ENCODE assay signal across 1 cellular context in the genomic region with DNA sequence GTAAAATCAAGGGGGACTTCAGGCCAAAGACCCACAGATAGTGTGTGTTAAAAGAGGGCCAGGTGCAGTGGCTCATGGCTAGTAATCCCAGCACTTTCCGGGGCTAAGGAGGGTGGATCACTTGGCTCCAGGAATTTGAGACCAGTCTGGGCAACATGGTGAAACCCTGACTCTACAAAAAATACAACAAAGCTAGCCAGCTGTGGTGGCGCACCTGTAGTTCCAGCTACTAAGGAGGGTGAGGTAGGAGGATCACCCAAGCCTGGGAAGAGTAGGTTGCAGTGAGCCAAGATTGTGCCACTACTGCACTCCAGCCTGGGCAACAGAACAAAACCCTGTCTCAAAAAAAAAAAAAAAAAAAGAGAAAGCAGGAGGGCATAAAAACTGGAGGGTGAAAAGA.
TF ChIP-seq lines count a peak whose summit lies in the region.

No MANE protein-coding gene starts in this region.

TF ChIP-seq in K562, 482 proteins besides CTCF, POLR2A, EP300 and RAD21:
- TF ChIP-seq ZNF785 (CRISPR knock-in tag; IDR thresholded peaks at IDR 0.05), result no peak
- TF ChIP-seq, protein P1, sequence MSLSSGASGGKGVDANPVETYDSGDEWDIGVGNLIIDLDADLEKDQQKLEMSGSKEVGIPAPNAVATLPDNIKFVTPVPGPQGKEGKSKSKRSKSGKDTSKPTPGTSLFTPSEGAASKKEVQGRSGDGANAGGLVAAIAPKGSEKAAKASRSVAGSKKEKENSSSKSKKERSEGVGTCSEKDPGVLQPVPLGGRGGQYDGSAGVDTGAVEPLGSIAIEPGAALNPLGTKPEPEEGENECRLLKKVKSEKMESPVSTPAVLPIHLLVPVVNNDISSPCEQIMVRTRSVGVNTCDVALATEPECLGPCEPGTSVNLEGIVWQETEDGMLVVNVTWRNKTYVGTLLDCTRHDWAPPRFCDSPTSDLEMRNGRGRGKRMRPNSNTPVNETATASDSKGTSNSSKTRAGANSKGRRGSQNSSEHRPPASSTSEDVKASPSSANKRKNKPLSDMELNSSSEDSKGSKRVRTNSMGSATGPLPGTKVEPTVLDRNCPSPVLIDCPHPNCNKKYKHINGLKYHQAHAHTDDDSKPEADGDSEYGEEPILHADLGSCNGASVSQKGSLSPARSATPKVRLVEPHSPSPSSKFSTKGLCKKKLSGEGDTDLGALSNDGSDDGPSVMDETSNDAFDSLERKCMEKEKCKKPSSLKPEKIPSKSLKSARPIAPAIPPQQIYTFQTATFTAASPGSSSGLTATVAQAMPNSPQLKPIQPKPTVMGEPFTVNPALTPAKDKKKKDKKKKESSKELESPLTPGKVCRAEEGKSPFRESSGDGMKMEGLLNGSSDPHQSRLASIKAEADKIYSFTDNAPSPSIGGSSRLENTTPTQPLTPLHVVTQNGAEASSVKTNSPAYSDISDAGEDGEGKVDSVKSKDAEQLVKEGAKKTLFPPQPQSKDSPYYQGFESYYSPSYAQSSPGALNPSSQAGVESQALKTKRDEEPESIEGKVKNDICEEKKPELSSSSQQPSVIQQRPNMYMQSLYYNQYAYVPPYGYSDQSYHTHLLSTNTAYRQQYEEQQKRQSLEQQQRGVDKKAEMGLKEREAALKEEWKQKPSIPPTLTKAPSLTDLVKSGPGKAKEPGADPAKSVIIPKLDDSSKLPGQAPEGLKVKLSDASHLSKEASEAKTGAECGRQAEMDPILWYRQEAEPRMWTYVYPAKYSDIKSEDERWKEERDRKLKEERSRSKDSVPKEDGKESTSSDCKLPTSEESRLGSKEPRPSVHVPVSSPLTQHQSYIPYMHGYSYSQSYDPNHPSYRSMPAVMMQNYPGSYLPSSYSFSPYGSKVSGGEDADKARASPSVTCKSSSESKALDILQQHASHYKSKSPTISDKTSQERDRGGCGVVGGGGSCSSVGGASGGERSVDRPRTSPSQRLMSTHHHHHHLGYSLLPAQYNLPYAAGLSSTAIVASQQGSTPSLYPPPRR (CRISPR knock-in tag; IDR thresholded peaks at IDR 0.05; ENCODE audit: borderline replicate concordance), result no peak
- TF ChIP-seq HDAC8 (tag; IDR thresholded peaks at IDR 0.05), result no peak
